In the genomic region with DNA sequence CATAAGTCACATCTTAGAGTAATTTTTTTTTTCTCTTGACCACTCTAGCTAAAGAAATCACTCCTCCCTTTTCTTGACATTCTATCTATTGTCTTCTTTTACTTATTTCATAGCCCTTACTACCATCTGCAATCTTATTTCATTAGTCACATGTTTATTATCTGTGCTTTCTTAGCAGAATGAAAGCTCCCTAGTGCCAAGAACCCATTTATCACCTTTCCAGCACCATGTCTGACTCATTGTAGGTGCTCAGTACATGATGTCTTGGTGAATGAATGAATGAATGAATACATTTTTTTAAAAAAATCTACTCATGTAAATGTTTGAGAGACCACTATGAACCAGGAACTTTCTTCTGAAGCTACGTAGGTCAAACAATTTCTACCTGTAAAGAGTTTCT, we compare ENCODE assay signal across 24 cellular contexts.
"Had no signal": no experiment of that assay in that cellular context is flagged by ENCODE, and none has a peak within 500 bp of the region (broad histone marks: within the 10 kb centered on the region; RNA-seq: fewer than 3 reads in every experiment).

No MANE protein-coding gene starts in this region.

- H3K4me3 ChIP-seq: cardiac muscle cell, colonic mucosa, ovary, stomach, thyroid gland, upper lobe of left lung had no signal

- H3K4me3 Mint-ChIP-seq: activated naive CD4-positive, alpha-beta T cell treated with anti-CD3 and anti-CD28 coated beads, Interleukin-2, amount 10 ng/mL, durations not matched to agents 7 days and 5 days; nephron; stimulated activated naive B cell treated with anti-CD40 and anti-IgM and Interleukin-4, amounts not matched to agents 10 μg/mL and 1 μg/mL and 100 μg/mL, for 72 hours had no signal

- H3K4me1 Mint-ChIP-seq: activated naive CD4-positive, alpha-beta T cell treated with anti-CD3 and anti-CD28 coated beads, Interleukin-2, amount 10 ng/mL, durations not matched to agents 7 days and 5 days; stimulated activated naive B cell treated with anti-CD40 and anti-IgM and Interleukin-4, amounts not matched to agents 10 μg/mL and 1 μg/mL and 100 μg/mL, for 72 hours had no signal

- H3K27me3 Mint-ChIP-seq: activated naive CD4-positive, alpha-beta T cell treated with anti-CD3 and anti-CD28 coated beads, Interleukin-2, amount 10 ng/mL, durations not matched to agents 7 days and 5 days; progenitor cell of endocrine pancreas; stimulated activated naive B cell treated with anti-CD40 and anti-IgM and Interleukin-4, amounts not matched to agents 10 μg/mL and 1 μg/mL and 100 μg/mL, for 72 hours had no signal

- H3K9me3 Mint-ChIP-seq: activated naive CD4-positive, alpha-beta T cell treated with anti-CD3 and anti-CD28 coated beads, Interleukin-2, amount 10 ng/mL, durations not matched to agents 7 days and 5 days; nephron had no signal

- H3K27ac Mint-ChIP-seq: activated naive CD4-positive, alpha-beta T cell treated with anti-CD3 and anti-CD28 coated beads, Interleukin-2, amount 10 ng/mL, durations not matched to agents 7 days and 5 days; nephron; stimulated activated naive B cell treated with anti-CD40 and anti-IgM and Interleukin-4, amounts not matched to agents 10 μg/mL and 1 μg/mL and 100 μg/mL, for 72 hours had no signal

- DNase-seq: activated CD4-positive, alpha-beta T cell treated with anti-CD3 and anti-CD28 coated beads for 4 hours; activated CD4-positive, alpha-beta T cell treated with anti-CD3 and anti-CD28 coated beads, Interleukin-2, amount 50 U/mL, for 4 hours; activated CD4-positive, CD25-positive, alpha-beta regulatory T cell; activated CD8-positive, alpha-beta memory T cell treated with anti-CD3 and anti-CD28 coated beads for 24 hours; activated gamma-delta T cell; activated naive CD4-positive, alpha-beta T cell treated with anti-CD3 and anti-CD28 coated beads, Interleukin-2, amount 10 ng/mL, durations not matched to agents 7 days and 5 days; activated T-cell treated with anti-CD3 and anti-CD28 coated beads, Interleukin-2, amount 50 U/mL, for 1 hour; cerebellar nuclear complex; colonic mucosa; effector CD8-positive, alpha-beta T cell; foreskin fibroblast; left ventricle myocardium superior; ovary; retina; stimulated activated CD4-positive, alpha-beta T cell treated with anti-CD3 and anti-CD28 coated beads, Interleukin-15, amount 100 ng/mL, for 24 hours; stimulated activated CD4-positive, alpha-beta T cell treated with anti-CD3 and anti-CD28 coated beads, Interleukin-2, amount 100 ng/mL, for 24 hours; stimulated activated naive B cell treated with anti-CD40 and anti-IgM and Interleukin-4, amounts not matched to agents 10 μg/mL and 1 μg/mL and 100 μg/mL, for 72 hours; stomach; thyroid gland; upper lobe of left lung had no signal

- H3K36me3 ChIP-seq: cardiac muscle cell, colonic mucosa, neutrophil, ovary, stomach, thyroid gland, upper lobe of left lung had no signal

- H3K27ac ChIP-seq: cardiac muscle cell, colonic mucosa, neutrophil, ovary, stomach, thyroid gland, upper lobe of left lung had no signal

- H3K9me3 ChIP-seq: colonic mucosa, neutrophil, ovary, stomach, thyroid gland, upper lobe of left lung had no signal

- H3K36me3 Mint-ChIP-seq: activated naive CD4-positive, alpha-beta T cell treated with anti-CD3 and anti-CD28 coated beads, Interleukin-2, amount 10 ng/mL, durations not matched to agents 7 days and 5 days; stimulated activated naive B cell treated with anti-CD40 and anti-IgM and Interleukin-4, amounts not matched to agents 10 μg/mL and 1 μg/mL and 100 μg/mL, for 72 hours had no signal

- H3K27me3 ChIP-seq: cardiac muscle cell, colonic mucosa, neutrophil, ovary, thyroid gland, upper lobe of left lung had no signal

- H3K4me1 ChIP-seq: colonic mucosa, stomach, thyroid gland, upper lobe of left lung had no signal

- ATAC-seq: left ventricle myocardium superior; stimulated activated naive B cell treated with anti-CD40 and anti-IgM and Interleukin-4, amounts not matched to agents 10 μg/mL and 1 μg/mL and 100 μg/mL, for 72 hours had no signal
